In the genomic region with DNA sequence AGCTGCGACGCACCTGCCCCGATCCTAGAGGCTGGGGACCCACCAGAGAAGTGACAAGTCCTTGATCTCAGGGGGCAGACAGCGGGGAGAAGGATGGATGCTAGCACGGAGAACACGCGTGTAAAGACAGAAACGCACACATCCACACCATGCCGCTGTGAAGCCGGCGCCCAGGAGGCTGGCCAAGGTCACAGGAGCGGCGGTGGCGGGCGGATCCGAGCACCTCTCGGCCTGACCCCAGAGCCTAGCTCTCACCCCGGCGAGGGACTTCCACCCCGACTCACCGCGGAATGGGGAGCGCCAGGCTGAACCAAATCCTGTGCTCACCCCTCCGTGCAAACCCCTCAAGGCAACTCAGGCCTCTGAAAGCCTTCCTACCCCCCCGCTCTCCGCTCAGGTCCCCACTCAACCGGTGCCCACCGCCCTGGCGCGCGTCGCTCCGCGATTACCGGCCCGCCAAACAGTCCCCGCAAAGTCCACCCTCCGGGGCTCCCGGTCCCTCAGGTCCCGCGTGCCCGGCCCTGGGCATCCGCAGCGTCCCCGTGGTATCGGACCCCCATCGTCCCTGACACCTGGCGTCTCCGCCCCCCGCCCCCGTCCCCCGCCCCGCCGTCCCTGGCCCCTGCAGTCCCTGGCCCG, we compare ENCODE assay signal across 8 cellular contexts. TPM values are rescaled to one million over a fixed set of nuclear protein-coding genes. Genes with fewer than 3 reads are reported as not detected.
DNase-seq lines count a peak whose midpoint lies in the region; ATAC-seq and TF ChIP-seq lines count a peak whose summit lies in the region.

No MANE protein-coding gene starts in this region.

- TF ChIP-seq CTCF in left lung (IDR thresholded peaks at IDR 0.05) (no peak), testis (IDR thresholded peaks at IDR 0.05) (no peak)

- no peak for ATAC-seq in central memory CD8-positive, alpha-beta T cell (replicated peaks; ENCODE audit: extremely low read depth, poor library complexity, severe bottlenecking)
- ATAC-seq in left lung (peak; percentile 44), HG02588 (IDR thresholded peaks at IDR 0.05; ENCODE audit: unreplicated experiment) (no peak), GM18505 (IDR thresholded peaks at IDR 0.05; ENCODE audit: unreplicated experiment) (no peak)

- H3K27ac Mint-ChIP-seq in central memory CD8-positive, alpha-beta T cell (ENCODE audit: low read depth): no peak overlapping the region

- H3K9me3 Mint-ChIP-seq in central memory CD8-positive, alpha-beta T cell: no peaks in the 10 kb centered on the region

- peaks cover 81% of the 10 kb centered on the region for H3K27me3 Mint-ChIP-seq in central memory CD8-positive, alpha-beta T cell

- H3K27ac ChIP-seq in left lung (peak overlapping the region in 1 of 2 donors; percentile 81), testis (peak overlapping the region; percentile 24 to 59)

- no peaks in the 10 kb centered on the region for H3K9me3 ChIP-seq in left lung
- no peaks in the 10 kb centered on the region for H3K9me3 ChIP-seq in testis

- H3K4me3 Mint-ChIP-seq in central memory CD8-positive, alpha-beta T cell: peak overlapping the region; percentile 47

- 15 to 45% methylated on average over 8 to 55 of the region's 55 CpGs for WGBS in testis, 2 donors

- H3K4me1 ChIP-seq in left lung (peaks cover 10 to 43% of the 10 kb centered on the region in 2 donors), testis (peaks cover 5% of the 10 kb centered on the region)

- TF ChIP-seq POLR2A in testis (IDR thresholded peaks at IDR 0.05) (no peak), GM18505 (IDR thresholded peaks at IDR 0.05; ENCODE audit: borderline replicate concordance, extremely low read depth, insufficient read depth, insufficient read length) (no peak)

- no peaks in the 10 kb centered on the region for H3K4me1 Mint-ChIP-seq in central memory CD8-positive, alpha-beta T cell

- H3K36me3 ChIP-seq in left lung (peaks cover 0 to 4% of the 10 kb centered on the region in 2 donors), testis (ENCODE audit: low read depth, missing control alignments) (no peaks in the 10 kb centered on the region)

- no peaks in the 10 kb centered on the region for H3K36me3 Mint-ChIP-seq in central memory CD8-positive, alpha-beta T cell (ENCODE audit: insufficient read depth)

- H3K4me3 ChIP-seq in left lung (peak overlapping the region; percentile 62 to 73), testis (peak overlapping the region; percentile 61 to 63)

- H3K27me3 ChIP-seq in left lung (peaks cover 0 to 38% of the 10 kb centered on the region in 2 donors), testis (no peaks in the 10 kb centered on the region)

- intact Hi-C loops in left lung (cut with DNase I): no loop called here
- intact Hi-C loops in testis (cut with DNase I; ENCODE audit: low total_unique reads): no loop called here

- DNase-seq in DMS53 (lab: John Stamatoyannopoulos, UW) (peak; percentile 65), DMS53 treated with DMSO at 0.1 percent for 48 hours (lab: John Stamatoyannopoulos, UW; ENCODE audit: unreplicated experiment) (no peak), left lung (no peak), testis (no peak), midbrain (lab: John Stamatoyannopoulos, UW) (no peak)
- DNase-seq in central memory CD8-positive, alpha-beta T cell (ENCODE audit: low spot score in 2 of 2): no peak

RNA-seq across cellular contexts. Expression of gene LRRFIP1, which starts 0.5 kb away (rescaled TPM):
- 100 to 1,000 TPM; 123 to 160 TPM for total RNA-seq in left lung
- 10 to 100 TPM; 25.5 to 33.5 TPM for total RNA-seq in testis
- 17.4 TPM for polyA plus RNA-seq in testis (ENCODE audit: insufficient read depth, low read depth, low replicate concordance)

RNA-seq across cellular contexts. Expression of gene RAB17, which starts 36.4 kb away (rescaled TPM):
- total RNA-seq in left lung: 10 to 100 TPM; 35.5 to 37.9 TPM
- 1 to 10 TPM; 3.2 TPM for total RNA-seq in testis
- 6.3 TPM for polyA plus RNA-seq in testis (ENCODE audit: insufficient read depth, low read depth, low replicate concordance)

Comparison
In these comparisons a context has a peak if more than half of its experiments do, and no peak if none do; other contexts are left out.
1. RNA of gene RAB17, which starts 36.4 kb away (total RNA-seq): 35.5 to 37.9 TPM in left lung; 3.2 TPM in testis; every median in the first group is over 4 times any median in the second.